In the genomic region with DNA sequence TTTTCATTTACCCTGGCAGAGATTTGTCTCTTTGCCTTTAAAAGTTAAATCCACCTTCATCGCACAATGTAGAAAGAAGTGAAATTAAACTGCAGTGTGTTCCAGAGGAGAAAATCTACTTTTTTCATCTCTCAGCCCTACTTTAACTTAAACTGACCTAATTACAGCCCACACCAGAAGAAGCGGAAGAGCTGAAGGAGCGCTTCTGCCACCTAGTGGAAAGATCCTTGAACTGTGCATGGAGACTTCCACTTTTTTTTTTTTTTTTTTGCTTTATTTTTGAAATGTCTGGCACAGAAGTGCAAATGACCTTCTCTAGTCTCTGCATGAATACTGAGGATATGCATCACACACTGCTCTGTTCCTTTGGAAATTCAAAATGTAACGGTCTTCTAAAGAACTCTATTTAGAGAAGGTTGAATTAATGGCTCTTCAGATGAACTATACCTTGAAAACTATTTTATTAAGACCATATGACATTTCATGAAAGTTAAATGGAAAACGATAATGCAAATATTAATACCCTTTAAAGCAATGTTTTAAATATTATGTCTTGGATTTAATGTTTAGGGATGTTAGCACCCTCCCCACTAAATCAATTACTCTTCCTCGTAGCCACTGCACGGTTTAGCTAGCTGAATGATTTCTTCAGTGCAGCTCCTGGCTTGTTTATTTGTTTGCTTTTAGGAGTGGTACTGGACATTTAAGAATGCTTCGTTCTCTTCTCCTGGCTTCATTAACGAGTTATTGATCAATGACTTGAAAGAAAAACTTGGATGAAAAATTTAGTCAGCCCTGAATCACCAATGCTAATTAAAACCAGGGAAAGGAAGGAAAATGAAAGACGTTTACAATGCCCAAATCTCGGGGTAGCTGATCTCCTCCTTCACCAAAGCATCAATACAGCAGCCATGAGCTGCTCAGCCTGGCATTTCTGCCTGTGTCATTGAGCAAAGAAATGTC, we compare ENCODE assay signal across 8 cellular contexts.
DNase-seq lines count a peak whose midpoint lies in the region; ATAC-seq and TF ChIP-seq lines count a peak whose summit lies in the region.

No MANE protein-coding gene starts in this region.

- H4K20me1 ChIP-seq in GM23248 (ENCODE audit: insufficient read depth) (no peaks in the 10 kb centered on the region), osteoblast (ENCODE audit: insufficient read depth, low read length) (no peaks in the 10 kb centered on the region)

- TF ChIP-seq CTCF in foreskin keratinocyte (conservative IDR thresholded peaks at IDR 0.05) = peak; percentile 88
- TF ChIP-seq CTCF in osteoblast (IDR thresholded peaks at IDR 0.05; ENCODE audit: extremely low read depth, low read depth, low read length) = peak; percentile 92
- TF ChIP-seq CTCF in type B pancreatic cell (conservative IDR thresholded peaks at IDR 0.05) = peak; percentile 90

- DNase-seq in ELR (ENCODE audit: low read depth) (peak; percentile 86), GM23248 (peak; percentile 87), KG1 (lab: John Stamatoyannopoulos, UW) (peak; percentile 53), RKO (ENCODE audit: low spot score) (peak; percentile 76), foreskin keratinocyte (peak; percentile 28 to 55), osteoblast (ENCODE audit: insufficient read length, low spot score, missing footprints) (peak; percentile 91), type B pancreatic cell (ENCODE audit: extremely low spot score, unreplicated experiment) (no peak)
- peak; percentile 9 to 30 for DNase-seq in activated T-helper 1 cell treated with anti-CD3 and anti-CD28 coated beads, Interleukin-2, amount 50 U/mL, for 16 hours (ENCODE audit: low read depth in 1 of 2, low spot score in 1 of 2)

- H2AFZ ChIP-seq in GM23248 = peak overlapping the region; percentile 89
- H2AFZ ChIP-seq in osteoblast (ENCODE audit: low read length) = peak overlapping the region; percentile 81

- H3K4me1 ChIP-seq in GM23248 (ENCODE audit: insufficient read depth) = peaks cover 24% of the 10 kb centered on the region
- no peaks in the 10 kb centered on the region for H3K4me1 ChIP-seq in foreskin keratinocyte
- H3K4me1 ChIP-seq in osteoblast (ENCODE audit: insufficient read depth, low read length) = peaks cover 14% of the 10 kb centered on the region

- H3K4me3 ChIP-seq in GM23248 (peak overlapping the region; percentile 52), osteoblast (ENCODE audit: insufficient read depth, low read length) (peak overlapping the region; percentile 48)

- H3K4me2 ChIP-seq in GM23248 (ENCODE audit: unreplicated experiment) (peak overlapping the region; percentile 84), osteoblast (ENCODE audit: insufficient read depth, low read length) (peak overlapping the region; percentile 53)

- H3F3A ChIP-seq in GM23248 (ENCODE audit: insufficient read depth) = peaks cover 18% of the 10 kb centered on the region

- in situ Hi-C loops in GM23248 (cut with MboI) = loop anchor here (25.0 kb wide), 2 partner anchors 1001 to 1501 kb away; no protein-coding TSS in a partner anchor

- WGBS in GM23248 (ENCODE audit: low coverage in 1 of 2, low lambda C conversion rate in 2 of 2, missing lambda C conversion rate in 2 of 2), 2 experiments = 1 to 2% methylated on average over 11 of the region's 11 CpGs

- no peaks in the 10 kb centered on the region for H3K9me3 Mint-ChIP-seq in type B pancreatic cell

- H3K9me3 ChIP-seq in GM23248 (ENCODE audit: low read depth) (no peaks in the 10 kb centered on the region), osteoblast (ENCODE audit: low read depth, low read length) (no peaks in the 10 kb centered on the region)

- H3K27me3 ChIP-seq in GM23248 (replicated peaks; ENCODE audit: insufficient read depth) (no peaks in the 10 kb centered on the region), foreskin keratinocyte (no peaks in the 10 kb centered on the region), osteoblast (ENCODE audit: insufficient read depth, low read length) (no peaks in the 10 kb centered on the region)

- H3K9ac ChIP-seq in GM23248 = peak overlapping the region; percentile 50

- H3K36me3 ChIP-seq in GM23248 (ENCODE audit: low read depth) (no peaks in the 10 kb centered on the region), osteoblast (ENCODE audit: insufficient read depth, low read length) (no peaks in the 10 kb centered on the region)

- ATAC-seq in foreskin keratinocyte = peak; percentile 71

- H3K27ac Mint-ChIP-seq in type B pancreatic cell = peak overlapping the region; percentile 25

- no peaks in the 10 kb centered on the region for H3K79me2 ChIP-seq in GM23248 (ENCODE audit: insufficient read depth)
- H3K79me2 ChIP-seq in osteoblast (ENCODE audit: insufficient read depth, low read length) = no peaks in the 10 kb centered on the region

- no peaks in the 10 kb centered on the region for H3K27me3 Mint-ChIP-seq in type B pancreatic cell

- H3K27ac ChIP-seq in GM23248 (peak overlapping the region; percentile 69), foreskin keratinocyte (no peak overlapping the region), osteoblast (ENCODE audit: low read depth, low read length) (peak overlapping the region; percentile 50)

- H3K4me1 Mint-ChIP-seq in type B pancreatic cell (ENCODE audit: unreplicated experiment) = peaks cover 16% of the 10 kb centered on the region

- peak overlapping the region; percentile 71 for H3K4me3 Mint-ChIP-seq in type B pancreatic cell

- H3K36me3 Mint-ChIP-seq in type B pancreatic cell = no peaks in the 10 kb centered on the region

- no peaks in the 10 kb centered on the region for H3K9me2 ChIP-seq in GM23248 (ENCODE audit: insufficient read depth)
